23 cellular contexts compared by ENCODE assay signal in genomic region chr1:112988367-112988766, GRCh38.
"Had no signal": no experiment of that assay in that cellular context is flagged by ENCODE, and none has a peak within 500 bp of the region (broad histone marks: within the 10 kb centered on the region; RNA-seq: fewer than 3 reads in every experiment).

No MANE protein-coding gene starts in this region.

- H3K4me3 Mint-ChIP-seq: activated T-helper 1 cell treated with anti-CD3 and anti-CD28 coated beads, Interleukin-12 subunit alpha, Interleukin-12 subunit beta, Interleukin-2, Interleukin-4 antibody, amounts not matched to agents 30 ng/mL and 10 ng/mL and 1 ng/mL, durations not matched to agents 14 hours and 24 hours and 36 hours; natural killer cell; stimulated activated naive CD8-positive, alpha-beta T cell treated with anti-CD3 and anti-CD28 coated beads, Interleukin-15, amount 100 ng/mL, for 72 hours had no signal

- DNase-seq: activated CD4-positive, alpha-beta T cell treated with anti-CD3 and anti-CD28 coated beads, Interleukin-2, amount 50 U/mL, for 4 hours; activated gamma-delta T cell treated with Interleukin-2 at 50 U/mL for 16 hours; adrenal gland; caudate nucleus; dorsolateral prefrontal cortex; foreskin fibroblast; hypothalamus; kidney; mesendoderm; natural killer cell; pancreas; retina; stimulated activated CD4-positive, alpha-beta T cell treated with anti-CD3 and anti-CD28 coated beads, Interleukin-15, amount 100 ng/mL, for 24 hours; stimulated activated CD4-positive, alpha-beta T cell treated with anti-CD3 and anti-CD28 coated beads, Interleukin-4, amount 100 ng/mL, for 1 hour; stimulated activated naive CD8-positive, alpha-beta T cell treated with anti-CD3 and anti-CD28 coated beads, Interleukin-15, amount 100 ng/mL, for 72 hours; transverse colon; uterus; WERI-Rb-1 had no signal

- H3K27me3 Mint-ChIP-seq: stimulated activated naive CD8-positive, alpha-beta T cell treated with anti-CD3 and anti-CD28 coated beads, Interleukin-15, amount 100 ng/mL, for 72 hours had no signal

- H3K9me3 Mint-ChIP-seq: activated naive CD4-positive, alpha-beta T cell treated with anti-CD3 and anti-CD28 coated beads, Interleukin-2, amount 50 U/mL, for 72 hours; activated T-helper 1 cell treated with anti-CD3 and anti-CD28 coated beads, Interleukin-12 subunit alpha, Interleukin-12 subunit beta, Interleukin-2, Interleukin-4 antibody, amounts not matched to agents 30 ng/mL and 10 ng/mL and 1 ng/mL, durations not matched to agents 14 hours and 24 hours and 36 hours; natural killer cell; stimulated activated naive CD8-positive, alpha-beta T cell treated with anti-CD3 and anti-CD28 coated beads, Interleukin-15, amount 100 ng/mL, for 72 hours had no signal

- H3K4me3 ChIP-seq: adrenal gland, dorsolateral prefrontal cortex, pancreas, SK-N-MC, skin epidermis, suprapubic skin, transverse colon, uterus had no signal

- H3K9me3 ChIP-seq: adrenal gland, pancreas, suprapubic skin, transverse colon, uterus had no signal

- H3K4me1 ChIP-seq: pancreas, suprapubic skin, uterus had no signal

- H3K36me3 ChIP-seq: adrenal gland, pancreas, suprapubic skin, transverse colon, uterus, WERI-Rb-1 had no signal

- H3K27ac ChIP-seq: adrenal gland, dorsolateral prefrontal cortex, pancreas, SK-N-MC, skin epidermis, suprapubic skin, transverse colon, WERI-Rb-1 had no signal

- H3K27ac Mint-ChIP-seq: activated naive CD4-positive, alpha-beta T cell treated with anti-CD3 and anti-CD28 coated beads, Interleukin-2, amount 50 U/mL, for 72 hours; activated T-helper 1 cell treated with anti-CD3 and anti-CD28 coated beads, Interleukin-12 subunit alpha, Interleukin-12 subunit beta, Interleukin-2, Interleukin-4 antibody, amounts not matched to agents 30 ng/mL and 10 ng/mL and 1 ng/mL, durations not matched to agents 14 hours and 24 hours and 36 hours; natural killer cell had no signal

- H3K27me3 ChIP-seq: adrenal gland, dorsolateral prefrontal cortex, pancreas, suprapubic skin, transverse colon, uterus had no signal

- ATAC-seq: activated naive CD4-positive, alpha-beta T cell treated with anti-CD3 and anti-CD28 coated beads, Interleukin-2, amount 50 U/mL, for 72 hours; natural killer cell; stimulated activated naive CD8-positive, alpha-beta T cell treated with anti-CD3 and anti-CD28 coated beads, Interleukin-15, amount 100 ng/mL, for 72 hours had no signal

- H3K4me1 Mint-ChIP-seq: natural killer cell; stimulated activated naive CD8-positive, alpha-beta T cell treated with anti-CD3 and anti-CD28 coated beads, Interleukin-15, amount 100 ng/mL, for 72 hours had no signal

- H3K36me3 Mint-ChIP-seq: activated naive CD4-positive, alpha-beta T cell treated with anti-CD3 and anti-CD28 coated beads, Interleukin-2, amount 50 U/mL, for 72 hours; natural killer cell had no signal
